Comparison of ENCODE assay signal across 7 cellular contexts in the genomic region with DNA sequence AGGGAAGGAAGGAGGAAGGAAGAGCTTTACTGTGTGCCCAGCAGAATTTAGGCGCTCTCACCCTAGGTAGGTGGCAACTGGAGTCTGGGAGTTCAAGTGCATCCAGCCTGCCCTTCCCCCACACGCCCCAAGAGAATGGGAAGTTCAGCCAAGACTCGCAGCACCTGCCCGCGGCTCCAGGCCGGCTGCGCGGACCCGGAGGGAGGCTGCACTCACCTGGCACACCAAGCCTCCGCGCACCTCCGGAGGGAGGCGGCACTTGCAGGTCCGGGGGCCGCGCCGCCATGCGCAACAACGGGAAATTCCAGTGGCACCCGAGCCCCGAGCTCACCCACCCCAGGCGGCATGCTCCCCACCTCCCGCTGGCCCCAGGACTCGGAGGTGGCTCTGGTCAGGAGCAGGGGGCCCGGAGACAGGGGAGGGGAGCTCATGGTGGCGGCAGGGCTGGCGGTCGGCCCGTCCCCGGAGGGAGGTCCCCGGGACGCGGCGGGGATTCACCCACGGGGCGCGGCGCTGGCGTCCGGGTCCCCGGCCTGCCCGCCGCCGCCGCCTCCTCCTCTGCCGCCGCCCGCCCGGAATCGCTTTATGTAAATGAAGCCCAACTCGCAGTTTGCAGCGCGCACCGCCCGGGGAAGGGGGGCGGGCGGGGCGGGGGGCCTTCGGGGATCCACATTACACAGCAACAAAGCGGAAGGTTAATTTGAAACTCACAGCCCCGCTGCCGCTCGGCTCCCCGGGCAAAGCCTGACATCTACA. TPM values are rescaled to one million over a fixed set of nuclear protein-coding genes. Genes with fewer than 3 reads are reported as not detected.
DNase-seq lines count a peak whose midpoint lies in the region; ATAC-seq and TF ChIP-seq lines count a peak whose summit lies in the region.

A gene with protein sequence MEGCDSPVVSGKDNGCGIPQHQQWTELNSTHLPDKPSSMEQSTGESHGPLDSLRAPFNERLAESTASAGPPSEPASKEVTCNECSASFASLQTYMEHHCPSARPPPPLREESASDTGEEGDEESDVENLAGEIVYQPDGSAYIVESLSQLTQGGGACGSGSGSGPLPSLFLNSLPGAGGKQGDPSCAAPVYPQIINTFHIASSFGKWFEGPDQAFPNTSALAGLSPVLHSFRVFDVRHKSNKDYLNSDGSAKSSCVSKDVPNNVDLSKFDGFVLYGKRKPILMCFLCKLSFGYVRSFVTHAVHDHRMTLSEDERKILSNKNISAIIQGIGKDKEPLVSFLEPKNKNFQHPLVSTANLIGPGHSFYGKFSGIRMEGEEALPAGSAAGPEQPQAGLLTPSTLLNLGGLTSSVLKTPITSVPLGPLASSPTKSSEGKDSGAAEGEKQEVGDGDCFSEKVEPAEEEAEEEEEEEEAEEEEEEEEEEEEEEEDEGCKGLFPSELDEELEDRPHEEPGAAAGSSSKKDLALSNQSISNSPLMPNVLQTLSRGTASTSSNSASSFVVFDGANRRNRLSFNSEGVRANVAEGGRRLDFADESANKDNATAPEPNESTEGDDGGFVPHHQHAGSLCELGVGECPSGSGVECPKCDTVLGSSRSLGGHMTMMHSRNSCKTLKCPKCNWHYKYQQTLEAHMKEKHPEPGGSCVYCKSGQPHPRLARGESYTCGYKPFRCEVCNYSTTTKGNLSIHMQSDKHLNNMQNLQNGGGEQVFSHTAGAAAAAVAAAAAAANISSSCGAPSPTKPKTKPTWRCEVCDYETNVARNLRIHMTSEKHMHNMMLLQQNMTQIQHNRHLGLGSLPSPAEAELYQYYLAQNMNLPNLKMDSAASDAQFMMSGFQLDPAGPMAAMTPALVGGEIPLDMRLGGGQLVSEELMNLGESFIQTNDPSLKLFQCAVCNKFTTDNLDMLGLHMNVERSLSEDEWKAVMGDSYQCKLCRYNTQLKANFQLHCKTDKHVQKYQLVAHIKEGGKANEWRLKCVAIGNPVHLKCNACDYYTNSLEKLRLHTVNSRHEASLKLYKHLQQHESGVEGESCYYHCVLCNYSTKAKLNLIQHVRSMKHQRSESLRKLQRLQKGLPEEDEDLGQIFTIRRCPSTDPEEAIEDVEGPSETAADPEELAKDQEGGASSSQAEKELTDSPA (N-terminal part only) (minus strand): TSS at position 593 of the 756 bp plus-strand sequence. CDS start 87,983 bp downstream, outside the sequence.

- TF ChIP-seq CTCF in GM06990 (IDR thresholded peaks at IDR 0.05; ENCODE audit: insufficient read depth, low read length, poor library complexity, severe bottlenecking) (peak; percentile 29), lung (IDR thresholded peaks at IDR 0.05; ENCODE audit: control extremely low read depth, extremely low read depth) (no peak)

- H3K27ac ChIP-seq in duodenal mucosa (ENCODE audit: low read depth, low read length) = peak within 1 kb of the TSS; percentile 48
- peak within 1 kb of the TSS; percentile 87 to 95 for H3K27ac ChIP-seq in lung (ENCODE audit: low read depth in 1 of 2, low read length in 1 of 2)
- peak within 1 kb of the TSS; percentile 74 for H3K27ac ChIP-seq in substantia nigra (ENCODE audit: low read depth, low read length, poor library complexity, severe bottlenecking)

- H3K9me3 ChIP-seq in duodenal mucosa (ENCODE audit: control insufficient read depth in 1 of 2, low read length in 2 of 2) = no peaks in the 10 kb centered on the region
- no peaks in the 10 kb centered on the region for H3K9me3 ChIP-seq in lung (ENCODE audit: control insufficient read depth in 2 of 2, insufficient read depth in 1 of 2, low read length in 1 of 2)

- peak within 1 kb of the TSS; percentile 34 to 63 for H3K9ac ChIP-seq in duodenal mucosa (ENCODE audit: low read depth in 1 of 2, low read length in 2 of 2)

- DNase-seq in GM06990 (ENCODE audit: extremely low read depth, insufficient read length) (peak; percentile 84), SW 1271 (lab: John Stamatoyannopoulos, UW) (peak; percentile 33 to 48), lung (ENCODE audit: low spot score) (peak; percentile 70), substantia nigra (lab: John Stamatoyannopoulos, UW) (peak in 31 of 49 donors; percentile 32 to 74 (median 48))

- H3K27me3 ChIP-seq in GM06990 (replicated peaks; ENCODE audit: control insufficient read depth, insufficient read depth, low read length) (no peaks in the 10 kb centered on the region), duodenal mucosa (ENCODE audit: control insufficient read depth in 1 of 2, insufficient read depth in 2 of 2, low read length in 2 of 2) (no peaks in the 10 kb centered on the region), lung (ENCODE audit: control insufficient read depth, insufficient read depth) (no peaks in the 10 kb centered on the region)

- ATAC-seq in GM19467 (IDR thresholded peaks at IDR 0.05; ENCODE audit: unreplicated experiment) = peak; percentile 72
- ATAC-seq in HG03521 (IDR thresholded peaks at IDR 0.05; ENCODE audit: unreplicated experiment) = peak; percentile 67
- ATAC-seq in lung (ENCODE audit: insufficient read depth, low FRiP score) = peak; percentile 74

- 1% methylated on average over 61 to 64 of the region's 64 CpGs for WGBS in lung, 2 donors

- peaks cover 29 to 44% of the 10 kb centered on the region in 2 donors for H3K4me1 ChIP-seq in duodenal mucosa (ENCODE audit: control insufficient read depth in 1 of 2, insufficient read depth in 2 of 2, low read length in 2 of 2)
- peaks cover 4 to 9% of the 10 kb centered on the region in 2 donors for H3K4me1 ChIP-seq in lung (ENCODE audit: control insufficient read depth in 2 of 2, insufficient read depth in 2 of 2, low read length in 2 of 2)

- no peaks in the 10 kb centered on the region for H3K36me3 ChIP-seq in GM06990 (ENCODE audit: control insufficient read depth, insufficient read depth, low read length)
- H3K36me3 ChIP-seq in duodenal mucosa (ENCODE audit: control insufficient read depth in 1 of 2, insufficient read depth in 2 of 2, low read length in 2 of 2) = no peaks in the 10 kb centered on the region
- no peaks in the 10 kb centered on the region for H3K36me3 ChIP-seq in lung (ENCODE audit: control insufficient read depth in 2 of 2, insufficient read depth in 2 of 2, low read length in 2 of 2)

- peak within 1 kb of the TSS; percentile 77 for H3K4me3 ChIP-seq in GM06990 (replicated peaks; ENCODE audit: low read depth, low read length)
- peak within 1 kb of the TSS; percentile 56 to 73 for H3K4me3 ChIP-seq in duodenal mucosa (ENCODE audit: low read depth in 1 of 2, low read length in 2 of 2)
- peak within 1 kb of the TSS; percentile 72 for H3K4me3 ChIP-seq in lung

RNA-seq across cellular contexts. Expression of the gene that starts here (rescaled TPM):
- 10 to 100 TPM; 25.0 to 32.7 TPM for total RNA-seq in lung
- polyA plus RNA-seq in lung = 1 to 10 TPM; 2.6 to 4.4 TPM

Comparison
In these comparisons a context has a peak if more than half of its experiments do, and no peak if none do; other contexts are left out.
1. Peak in every context shown above with its lines: DNase-seq, ATAC-seq, H3K4me3 ChIP-seq and H3K27ac ChIP-seq.